Comparison of ENCODE assay signal across 22 cellular contexts in genomic region chr2:70456594-70457495, GRCh38.
DNase-seq lines count a peak whose midpoint lies in the region; ATAC-seq, FAIRE-seq and TF ChIP-seq lines count a peak whose summit lies in the region.
"Had no signal": no experiment of that assay in that cellular context is flagged by ENCODE, and none has a peak within 500 bp of the region (broad histone marks: within the 10 kb centered on the region; RNA-seq: fewer than 3 reads in every experiment).

No MANE protein-coding gene starts in this region.

- H3K9ac ChIP-seq in mammary epithelial cell (ENCODE audit: insufficient read depth, low read length), result no peak overlapping the region

- H3K36me3 Mint-ChIP-seq in MCF 10A (ENCODE audit: insufficient read depth, unreplicated experiment), result peaks cover 18% of the 10 kb centered on the region
- H3K36me3 Mint-ChIP-seq: IgD-negative memory B cell had no signal

- DNase-seq in mammary epithelial cell, result peak; percentile 29
- no peak for DNase-seq in MCF 10A (ENCODE audit: unreplicated experiment)
- DNase-seq in body of pancreas, result peak in 2 of 4 donors; percentile 19 to 35
- peak in 2 of 6 donors; percentile 37 to 54 for DNase-seq in pancreas
- no peak for DNase-seq in ovary
- DNase-seq in DMS79 (lab: John Stamatoyannopoulos, UW), result no peak
- DNase-seq: DND-41, Karpas-422, MG63, NCI-H1048, NCI-H1436, NCI-H1930, NCI-H226, NCI-H524, NCI-H82, SIG-M5 had no signal

- H3K4me2 ChIP-seq in mammary epithelial cell (ENCODE audit: insufficient read depth, low read depth, low read length), result no peak overlapping the region

- no peak for TF ChIP-seq POLR2A in body of pancreas (IDR thresholded peaks at IDR 0.05)
- TF ChIP-seq POLR2A in ovary (IDR thresholded peaks at IDR 0.05), result no peak

- POLR2A ChIA-PET in MCF 10A (lab: Yijun Ruan, JAX), result interaction anchor here (0.9 kb wide), 1 partner anchor 19 kb away, joined by 3 read pairs; no protein-coding TSS in a partner anchor

- H3K27me3 Mint-ChIP-seq in MCF 10A (ENCODE audit: insufficient read depth, unreplicated experiment), result no peaks in the 10 kb centered on the region

- H3K9me3 Mint-ChIP-seq in MCF 10A (ENCODE audit: unreplicated experiment), result no peaks in the 10 kb centered on the region
- H3K9me3 Mint-ChIP-seq: IgD-negative memory B cell had no signal

- 95% methylated on average over 9 of the region's 10 CpGs for whole genome bisulfite sequencing in mammary epithelial cell (ENCODE audit: low coverage, missing lambda C conversion rate)
- 48% methylated on average over 10 of the region's 10 CpGs for WGBS in body of pancreas, 2 donors
- 46 to 52% methylated on average over 10 of the region's 10 CpGs for WGBS in pancreas, 2 donors
- WGBS in ovary, 3 donors, result 81 to 90% (median 82%) methylated on average over 10 of the region's 10 CpGs

- no peak overlapping the region for H3K4me3 Mint-ChIP-seq in MCF 10A (ENCODE audit: unreplicated experiment)
- H3K4me3 Mint-ChIP-seq: IgD-negative memory B cell had no signal

- peaks cover 6% of the 10 kb centered on the region for H3K4me1 ChIP-seq in mammary epithelial cell (ENCODE audit: insufficient read depth, low read length)
- peaks cover 14% of the 10 kb centered on the region for H3K4me1 ChIP-seq in body of pancreas
- H3K4me1 ChIP-seq in pancreas, result peaks cover 0 to 8% (median 7%) of the 10 kb centered on the region in 3 donors
- H3K4me1 ChIP-seq in ovary (ENCODE audit: insufficient read depth), result no peaks in the 10 kb centered on the region
- H3K4me1 ChIP-seq: HAP-1 had no signal

- no peaks in the 10 kb centered on the region for H4K20me1 ChIP-seq in mammary epithelial cell (ENCODE audit: insufficient read depth, low read length)

- dilution Hi-C loops in mammary epithelial cell (cut with HindIII; ENCODE audit: low sequenced_read_pairs), result no loop called here

- no peak for FAIRE-seq in pancreas (lab: Jason Lieb, UNC)

- no peaks in the 10 kb centered on the region for H3K27me3 ChIP-seq in mammary epithelial cell (ENCODE audit: insufficient read depth, low read length)
- H3K27me3 ChIP-seq in body of pancreas, result no peaks in the 10 kb centered on the region
- H3K27me3 ChIP-seq in pancreas, result no peaks in the 10 kb centered on the region
- H3K27me3 ChIP-seq in ovary, result no peaks in the 10 kb centered on the region
- H3K27me3 ChIP-seq: MG63 had no signal

- TF ChIP-seq EP300 in ovary (IDR thresholded peaks at IDR 0.05), result no peak

- peaks cover 42% of the 10 kb centered on the region for H3K36me3 ChIP-seq in mammary epithelial cell (ENCODE audit: insufficient read depth, low read length)
- peaks cover 0 to under 1% of the 10 kb centered on the region in 2 donors for H3K36me3 ChIP-seq in body of pancreas (replicated peaks in 1 of 2; ENCODE audit: insufficient read depth in 1 of 2, low read depth in 2 of 2)
- no peaks in the 10 kb centered on the region for H3K36me3 ChIP-seq in pancreas
- no peaks in the 10 kb centered on the region for H3K36me3 ChIP-seq in ovary
- H3K36me3 ChIP-seq: HAP-1, MG63 had no signal

- no peaks in the 10 kb centered on the region for H3K9me3 ChIP-seq in mammary epithelial cell (replicated peaks; ENCODE audit: insufficient read depth, low read length)
- no peaks in the 10 kb centered on the region for H3K9me3 ChIP-seq in body of pancreas
- no peaks in the 10 kb centered on the region for H3K9me3 ChIP-seq in pancreas
- H3K9me3 ChIP-seq in ovary, result no peaks in the 10 kb centered on the region
- H3K9me3 ChIP-seq: HAP-1, MG63 had no signal

- H3K4me3 ChIP-seq in mammary epithelial cell (replicated peaks in 1 of 3; ENCODE audit: insufficient read depth in 1 of 3, low read depth in 2 of 3, low read length in 3 of 3) (no peak overlapping the region), body of pancreas (no peak overlapping the region), pancreas (no peak overlapping the region), ovary (no peak overlapping the region)
- H3K4me3 ChIP-seq: HAP-1, MG63 had no signal

- TF ChIP-seq CTCF in mammary epithelial cell (conservative IDR thresholded peaks at IDR 0.05 in 1 of 2, IDR thresholded peaks at IDR 0.05 in 1 of 2; ENCODE audit: extremely low read depth in 1 of 2, insufficient read depth in 1 of 2, low read depth in 1 of 2, low read length in 2 of 2), result no peak
- TF ChIP-seq CTCF in MCF 10A (IDR thresholded peaks at IDR 0.05; ENCODE audit: unreplicated experiment), result no peak
- no peak for TF ChIP-seq CTCF in body of pancreas (IDR thresholded peaks at IDR 0.05)
- no peak for TF ChIP-seq CTCF in pancreas (IDR thresholded peaks at IDR 0.05)
- no peak for TF ChIP-seq CTCF in ovary (IDR thresholded peaks at IDR 0.05)

- in situ Hi-C loops in mammary epithelial cell (cut with MboI; ENCODE audit: low sequenced_read_pairs in 2 of 2), result no loop called here

- CTCF ChIA-PET in mammary epithelial cell (lab: Charles Lee; ENCODE audit: low non-redundant PET), result no interaction called here
- CTCF ChIA-PET in MCF 10A (lab: Yijun Ruan, JAX), result interaction anchor here (0.9 to 1.2 kb wide), 3 partner anchors 17 to 116 kb away, joined by 3 to 8 read pairs (median 4); no protein-coding TSS in a partner anchor

- H3K27ac ChIP-seq in mammary epithelial cell (ENCODE audit: insufficient read depth, low read depth, low read length), result no peak overlapping the region
- H3K27ac ChIP-seq in body of pancreas, result peak overlapping the region in 3 of 4 donors; percentile 9 to 27 (median 13)
- H3K27ac ChIP-seq in pancreas, result peak overlapping the region in 1 of 4 donors; percentile 15
- no peak overlapping the region for H3K27ac ChIP-seq in ovary
- H3K27ac ChIP-seq: C4-2B, HL-60, RWPE1 had no signal

- no TSS peak for BruUV-seq in mammary epithelial cell (replicated peaks; lab: Mats Ljungman, UMichigan)
- no TSS peak for BruUV-seq in MCF 10A (replicated peaks; lab: Mats Ljungman, UMichigan)

- peak; percentile 50 for ATAC-seq in body of pancreas
- ATAC-seq in pancreas, result peak; percentile 64 to 83 (median 76)
- no peak for ATAC-seq in GM18907 (IDR thresholded peaks at IDR 0.05; ENCODE audit: unreplicated experiment)

- H2AFZ ChIP-seq in mammary epithelial cell (ENCODE audit: low read depth, low read length), result no peak overlapping the region

- H3K79me2 ChIP-seq in mammary epithelial cell (ENCODE audit: insufficient read depth, low read length), result peaks cover 19% of the 10 kb centered on the region

- H3K4me1 Mint-ChIP-seq in MCF 10A (ENCODE audit: insufficient read depth, unreplicated experiment), result no peaks in the 10 kb centered on the region
- H3K4me1 Mint-ChIP-seq: IgD-negative memory B cell had no signal

- H3K27ac Mint-ChIP-seq in MCF 10A (ENCODE audit: low read depth, unreplicated experiment), result no peak overlapping the region
- H3K27ac Mint-ChIP-seq: IgD-negative memory B cell had no signal

- intact Hi-C loops in mammary epithelial cell (cut with micrococcal nuclease), result no loop called here
- intact Hi-C loops in MCF 10A (cut with micrococcal nuclease), result loop anchor here (10.0 kb wide), 1 partner anchor 112 kb away; no protein-coding TSS in a partner anchor
- intact Hi-C loops in body of pancreas (cut with DNase I), result no loop called here
- intact Hi-C loops in pancreas (cut with DNase I), result no loop called here
- intact Hi-C loops in ovary (cut with DNase I), result no loop called here

Comparison
In these comparisons a context has a peak if more than half of its experiments do, and no peak if none do; other contexts are left out.
1. H3K27ac ChIP-seq: peak in body of pancreas (3 of 4); none in mammary epithelial cell (single experiment) and ovary (0 of 2).